Comparison of ENCODE assay signal across 23 cellular contexts in the genomic region with DNA sequence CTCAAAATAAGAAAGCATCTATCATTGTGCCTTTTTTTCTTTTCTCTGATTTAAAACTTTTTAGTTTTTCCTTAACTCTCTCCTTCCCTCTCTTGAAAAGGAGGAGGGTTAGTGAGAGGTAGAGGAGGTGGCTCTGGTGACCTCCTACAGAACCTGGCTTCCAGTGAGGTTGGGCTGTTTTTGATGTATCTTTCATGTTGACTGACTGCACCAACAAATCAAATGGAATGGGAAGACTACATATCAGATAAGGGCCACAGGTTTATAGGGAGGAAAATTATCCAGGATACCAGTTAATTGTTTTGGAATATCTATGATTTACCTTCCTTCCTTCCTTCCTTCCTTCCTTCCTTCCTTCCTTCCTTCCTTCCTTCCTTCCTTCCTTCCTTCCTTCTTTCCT.
"Had no signal": no experiment of that assay in that cellular context is flagged by ENCODE, and none has a peak within 500 bp of the region (broad histone marks: within the 10 kb centered on the region; RNA-seq: fewer than 3 reads in every experiment).

No MANE protein-coding gene starts in this region.

- H3K9me3 ChIP-seq: colonic mucosa, esophagus squamous epithelium, gastrocnemius medialis, heart right ventricle, left lung, lower lobe of right lung, mucosa of descending colon had no signal

- DNase-seq: colonic mucosa; cortex of kidney; effector CD8-positive, alpha-beta T cell; effector memory CD8-positive, alpha-beta T cell; endodermal cell; erythroblast; esophagus squamous epithelium; foreskin fibroblast; foreskin melanocyte; gastrocnemius medialis; glutamatergic neuron; head of caudate nucleus; heart right ventricle; hippocampal formation; left cardiac atrium; left lung; left ventricle myocardium superior; lower lobe of right lung; mesenchymal stem cell; mucosa of descending colon; naive B cell had no signal

- H3K27ac ChIP-seq: colonic mucosa, epithelial cell of prostate, esophagus squamous epithelium, gastrocnemius medialis, heart right ventricle, left lung, lower lobe of right lung had no signal

- H3K27ac Mint-ChIP-seq: effector memory CD8-positive, alpha-beta T cell; endodermal cell; mesothelial cell of epicardium had no signal

- H3K4me3 Mint-ChIP-seq: effector memory CD8-positive, alpha-beta T cell; endodermal cell; mesothelial cell of epicardium; naive B cell had no signal

- H3K9me3 Mint-ChIP-seq: effector memory CD8-positive, alpha-beta T cell; mesothelial cell of epicardium had no signal

- H3K4me3 ChIP-seq: colonic mucosa, esophagus squamous epithelium, gastrocnemius medialis, heart right ventricle, left lung, lower lobe of right lung, mucosa of descending colon had no signal

- H3K27me3 Mint-ChIP-seq: effector memory CD8-positive, alpha-beta T cell; naive B cell had no signal

- H3K36me3 ChIP-seq: colonic mucosa, gastrocnemius medialis, left lung, lower lobe of right lung had no signal
